In the genomic region with DNA sequence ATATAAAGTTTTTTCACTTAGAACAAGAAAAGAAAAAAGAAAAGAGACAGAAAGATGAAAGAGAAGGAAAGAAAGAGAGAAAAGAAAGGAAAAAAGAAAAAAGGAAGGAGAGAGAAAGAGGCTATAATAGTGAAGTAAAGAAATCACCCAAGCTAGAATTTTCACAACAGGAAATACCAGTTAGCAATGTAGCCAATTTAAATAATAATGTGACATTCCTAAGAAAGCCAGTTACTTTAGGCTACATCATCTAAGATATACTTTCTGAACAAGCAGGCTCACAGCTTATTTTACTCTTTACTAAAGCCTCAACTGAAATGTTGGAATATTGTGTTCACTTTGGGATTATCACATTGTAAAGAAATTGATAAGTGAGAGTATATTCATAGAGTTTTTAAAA, we compare ENCODE assay signal across 2 cellular contexts.
TF ChIP-seq lines count a peak whose summit lies in the region.

No MANE protein-coding gene starts in this region.

TF ChIP-seq in IMR-90, 13 proteins besides CTCF, POLR2A, EP300 and RAD21:
- TF ChIP-seq, protein P1, sequence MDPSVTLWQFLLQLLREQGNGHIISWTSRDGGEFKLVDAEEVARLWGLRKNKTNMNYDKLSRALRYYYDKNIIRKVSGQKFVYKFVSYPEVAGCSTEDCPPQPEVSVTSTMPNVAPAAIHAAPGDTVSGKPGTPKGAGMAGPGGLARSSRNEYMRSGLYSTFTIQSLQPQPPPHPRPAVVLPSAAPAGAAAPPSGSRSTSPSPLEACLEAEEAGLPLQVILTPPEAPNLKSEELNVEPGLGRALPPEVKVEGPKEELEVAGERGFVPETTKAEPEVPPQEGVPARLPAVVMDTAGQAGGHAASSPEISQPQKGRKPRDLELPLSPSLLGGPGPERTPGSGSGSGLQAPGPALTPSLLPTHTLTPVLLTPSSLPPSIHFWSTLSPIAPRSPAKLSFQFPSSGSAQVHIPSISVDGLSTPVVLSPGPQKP (IDR thresholded peaks at IDR 0.05; ENCODE audit: borderline replicate concordance, low read depth, low read length) = no peak
- TF ChIP-seq, protein P2, sequence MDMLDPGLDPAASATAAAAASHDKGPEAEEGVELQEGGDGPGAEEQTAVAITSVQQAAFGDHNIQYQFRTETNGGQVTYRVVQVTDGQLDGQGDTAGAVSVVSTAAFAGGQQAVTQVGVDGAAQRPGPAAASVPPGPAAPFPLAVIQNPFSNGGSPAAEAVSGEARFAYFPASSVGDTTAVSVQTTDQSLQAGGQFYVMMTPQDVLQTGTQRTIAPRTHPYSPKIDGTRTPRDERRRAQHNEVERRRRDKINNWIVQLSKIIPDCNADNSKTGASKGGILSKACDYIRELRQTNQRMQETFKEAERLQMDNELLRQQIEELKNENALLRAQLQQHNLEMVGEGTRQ (IDR thresholded peaks at IDR 0.05; ENCODE audit: low read depth, low read length) = no peak
- TF ChIP-seq NFE2L2 (IDR thresholded peaks at IDR 0.05; ENCODE audit: low read depth, low read length) (no peak), RFX5 (IDR thresholded peaks at IDR 0.05; ENCODE audit: low read depth, low read length) (no peak), CHD1 (IDR thresholded peaks at IDR 0.05; ENCODE audit: low read depth, low read length) (no peak), SMC3 (IDR thresholded peaks at IDR 0.05; ENCODE audit: low read depth, low read length) (no peak), MAFK (IDR thresholded peaks at IDR 0.05; ENCODE audit: low read depth, low read length) (no peak), MXI1 (IDR thresholded peaks at IDR 0.05; ENCODE audit: borderline replicate concordance, low read depth, low read length) (no peak), CEBPB (IDR thresholded peaks at IDR 0.05; ENCODE audit: low read depth, low read length) (no peak), RCOR1 (IDR thresholded peaks at IDR 0.05; ENCODE audit: insufficient replicate concordance, low read length) (no peak), FOS (IDR thresholded peaks at IDR 0.05; ENCODE audit: low read depth, low read length) (no peak), BHLHE40 (IDR thresholded peaks at IDR 0.05; ENCODE audit: low read depth, low read length) (no peak), MAZ (IDR thresholded peaks at IDR 0.05; ENCODE audit: borderline replicate concordance, low read depth, low read length) (no peak)

TF ChIP-seq in HepG2, 621 proteins besides CTCF, POLR2A, EP300 and RAD21:
- TF ChIP-seq ZNF3 (CRISPR knock-in tag; IDR thresholded peaks at IDR 0.05) (no peak), U2AF1 (optimal IDR thresholded peaks at IDR 0.05; ENCODE audit: low read depth, low read length) (no peak), SIN3A (IDR thresholded peaks at IDR 0.05; ENCODE audit: borderline replicate concordance, low read depth, low read length) (no peak), ZNF563 (CRISPR knock-in tag; IDR thresholded peaks at IDR 0.05) (no peak), NRL (CRISPR knock-in tag; IDR thresholded peaks at IDR 0.05; ENCODE audit: borderline replicate concordance) (no peak), IKZF1 (IDR thresholded peaks at IDR 0.05) (no peak), ZMYM2 (CRISPR knock-in tag; IDR thresholded peaks at IDR 0.05) (no peak), TEAD3 (CRISPR knock-in tag; optimal IDR thresholded peaks at IDR 0.05; ENCODE audit: borderline replicate concordance) (no peak), ATF7 (IDR thresholded peaks at IDR 0.05) (no peak), ATF7 (CRISPR knock-in tag; IDR thresholded peaks at IDR 0.05) (no peak), SP1 (IDR thresholded peaks at IDR 0.05) (no peak), SP1 (CRISPR knock-in tag; IDR thresholded peaks at IDR 0.05) (no peak), RBM22 (optimal IDR thresholded peaks at IDR 0.05; ENCODE audit: low read length) (no peak), FOXK1 (CRISPR knock-in tag; IDR thresholded peaks at IDR 0.05; ENCODE audit: borderline replicate concordance, low read depth) (no peak)
- TF ChIP-seq, protein P3, sequence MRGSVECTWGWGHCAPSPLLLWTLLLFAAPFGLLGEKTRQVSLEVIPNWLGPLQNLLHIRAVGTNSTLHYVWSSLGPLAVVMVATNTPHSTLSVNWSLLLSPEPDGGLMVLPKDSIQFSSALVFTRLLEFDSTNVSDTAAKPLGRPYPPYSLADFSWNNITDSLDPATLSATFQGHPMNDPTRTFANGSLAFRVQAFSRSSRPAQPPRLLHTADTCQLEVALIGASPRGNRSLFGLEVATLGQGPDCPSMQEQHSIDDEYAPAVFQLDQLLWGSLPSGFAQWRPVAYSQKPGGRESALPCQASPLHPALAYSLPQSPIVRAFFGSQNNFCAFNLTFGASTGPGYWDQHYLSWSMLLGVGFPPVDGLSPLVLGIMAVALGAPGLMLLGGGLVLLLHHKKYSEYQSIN (CRISPR knock-in tag; IDR thresholded peaks at IDR 0.05; ENCODE audit: borderline replicate concordance) = no peak
